20 cellular contexts compared by ENCODE assay signal in genomic region chr6:18489335-18489734, GRCh38.
DNase-seq lines count a peak whose midpoint lies in the region; ATAC-seq, FAIRE-seq and TF ChIP-seq lines count a peak whose summit lies in the region.
"Had no signal": no experiment of that assay in that cellular context is flagged by ENCODE, and none has a peak within 500 bp of the region (broad histone marks: within the 10 kb centered on the region; RNA-seq: fewer than 3 reads in every experiment).

No MANE protein-coding gene starts in this region.

- H3K4me1 Mint-ChIP-seq in activated T-cell treated with anti-CD3 and anti-CD28 coated beads, Interleukin-2, amount 50 U/mL, for 24 hours (ENCODE audit: low read depth): peaks cover 16% of the 10 kb centered on the region

- H3K4me2 ChIP-seq in mammary epithelial cell (ENCODE audit: insufficient read depth, low read depth, low read length) (peak overlapping the region; percentile 77), K562 (ENCODE audit: insufficient read depth, low read length) (no peak overlapping the region)
- H3K4me2 ChIP-seq: A549, BLaER1, GM23338 had no signal

- H3K4me3 ChIP-seq in mammary epithelial cell (replicated peaks in 1 of 3; ENCODE audit: insufficient read depth in 1 of 3, low read depth in 2 of 3, low read length in 3 of 3): no peak overlapping the region
- no peak overlapping the region for H3K4me3 ChIP-seq in breast epithelium
- no peak overlapping the region for H3K4me3 ChIP-seq in K562
- H3K4me3 ChIP-seq in suprapubic skin: no peak overlapping the region
- H3K4me3 ChIP-seq in left ventricle myocardium inferior: no peak overlapping the region
- no peak overlapping the region for H3K4me3 ChIP-seq in pancreas
- H3K4me3 ChIP-seq: A549, BLaER1, GM23338 had no signal

- H3K36me3 Mint-ChIP-seq in activated T-cell treated with anti-CD3 and anti-CD28 coated beads, Interleukin-2, amount 50 U/mL, for 24 hours (ENCODE audit: low read depth): no peaks in the 10 kb centered on the region
- H3K36me3 Mint-ChIP-seq: CD14-positive monocyte; CD4-positive, alpha-beta memory T cell had no signal

- H3K27me3 Mint-ChIP-seq in activated T-cell treated with anti-CD3 and anti-CD28 coated beads, Interleukin-2, amount 50 U/mL, for 24 hours: peaks cover 39% of the 10 kb centered on the region

- 96% methylated on average over 4 of the region's 4 CpGs for WGBS in mammary epithelial cell (ENCODE audit: low coverage, missing lambda C conversion rate)
- 0% methylated on average over 4 of the region's 4 CpGs for WGBS in K562 (ENCODE audit: insufficient coverage, low coverage, missing lambda C conversion rate)
- 94% methylated on average over 4 of the region's 4 CpGs for WGBS in suprapubic skin
- WGBS in pancreas, 2 donors: 82 to 99% methylated on average over 4 of the region's 4 CpGs

- no peak for TF ChIP-seq POLR2A in breast epithelium (IDR thresholded peaks at IDR 0.05)
- TF ChIP-seq POLR2A in K562 (conservative IDR thresholded peaks at IDR 0.05): no peak
- TF ChIP-seq POLR2A in suprapubic skin (IDR thresholded peaks at IDR 0.05): no peak

- dilution Hi-C loops in mammary epithelial cell (cut with HindIII; ENCODE audit: low sequenced_read_pairs): loop anchor here (25.0 kb wide), 1 partner anchor 102 kb away; the partner anchor contains the start of gene RNF144B

- no peak for TF ChIP-seq CTCF in mammary epithelial cell (conservative IDR thresholded peaks at IDR 0.05 in 1 of 2, IDR thresholded peaks at IDR 0.05 in 1 of 2; ENCODE audit: extremely low read depth in 1 of 2, insufficient read depth in 1 of 2, low read depth in 1 of 2, low read length in 2 of 2)
- no peak for TF ChIP-seq CTCF in breast epithelium (IDR thresholded peaks at IDR 0.05)
- TF ChIP-seq CTCF in K562 (IDR thresholded peaks at IDR 0.05 in 2 of 3, conservative IDR thresholded peaks at IDR 0.05 in 1 of 3; ENCODE audit: insufficient read depth in 2 of 3, low read depth in 1 of 3, low read length in 3 of 3): no peak
- TF ChIP-seq CTCF in foreskin keratinocyte (conservative IDR thresholded peaks at IDR 0.05): no peak
- no peak for TF ChIP-seq CTCF in suprapubic skin (IDR thresholded peaks at IDR 0.05)
- TF ChIP-seq CTCF in left ventricle myocardium inferior (IDR thresholded peaks at IDR 0.05; ENCODE audit: borderline replicate concordance): no peak
- no peak for TF ChIP-seq CTCF in pancreas (IDR thresholded peaks at IDR 0.05)

- peak overlapping the region; percentile 91 for H3K27ac ChIP-seq in mammary epithelial cell (ENCODE audit: insufficient read depth, low read depth, low read length)
- peak overlapping the region in 1 of 2 donors; percentile 20 for H3K27ac ChIP-seq in breast epithelium
- H3K27ac ChIP-seq in K562 (ENCODE audit: extremely low read depth, low read depth, low read length): no peak overlapping the region
- H3K27ac ChIP-seq in foreskin keratinocyte: peak overlapping the region; percentile 77
- H3K27ac ChIP-seq in suprapubic skin: peak overlapping the region; percentile 36
- H3K27ac ChIP-seq in left ventricle myocardium inferior (replicated peaks): no peak overlapping the region
- no peak overlapping the region for H3K27ac ChIP-seq in pancreas
- H3K27ac ChIP-seq: 22Rv1, A549, BLaER1, HL-60 had no signal

- POLR2A ChIA-PET in K562 (lab: Yijun Ruan, JAX): no interaction called here

- peak; percentile 11 for FAIRE-seq in K562 (lab: Jason Lieb, UNC)
- no peak for FAIRE-seq in pancreas (lab: Jason Lieb, UNC)
- FAIRE-seq: A549, H54 had no signal

- DNase-seq in mammary epithelial cell (no peak), breast epithelium (ENCODE audit: low spot score in 2 of 2) (no peak), K562 (ENCODE audit: extremely low read depth in 1 of 4, low spot score in 3 of 4) (no peak), foreskin keratinocyte (no peak), suprapubic skin (ENCODE audit: low spot score in 2 of 2) (no peak), left ventricle myocardium inferior (no peak), pancreas (no peak)
- DNase-seq in activated T-cell treated with anti-CD3 and anti-CD28 coated beads, Interleukin-2, amount 50 U/mL, for 24 hours: no peak
- DNase-seq: CD4-positive, alpha-beta memory T cell; DMS153; DMS79; GDM1; HCEC 1CT had no signal

- H3K27me3 ChIP-seq in mammary epithelial cell (ENCODE audit: insufficient read depth, low read length): no peaks in the 10 kb centered on the region
- H3K27me3 ChIP-seq in breast epithelium: no peaks in the 10 kb centered on the region
- peaks cover 0 to 5% of the 10 kb centered on the region in 2 experiments; a peak in 1 of 5 replicates for H3K27me3 ChIP-seq in K562 (ENCODE audit: control insufficient read depth in 2 of 2, insufficient read depth in 2 of 2, low read length in 2 of 2)
- no peaks in the 10 kb centered on the region for H3K27me3 ChIP-seq in foreskin keratinocyte
- H3K27me3 ChIP-seq in suprapubic skin: peaks cover 4% of the 10 kb centered on the region
- no peaks in the 10 kb centered on the region for H3K27me3 ChIP-seq in left ventricle myocardium inferior (ENCODE audit: low read depth)
- peaks cover 0 to 3% (median 0%) of the 10 kb centered on the region in 4 donors for H3K27me3 ChIP-seq in pancreas
- H3K27me3 ChIP-seq: BLaER1 had no signal

- H3K4me1 ChIP-seq in mammary epithelial cell (ENCODE audit: insufficient read depth, low read length): peaks cover 29% of the 10 kb centered on the region
- H3K4me1 ChIP-seq in breast epithelium: peaks cover 0 to 4% of the 10 kb centered on the region in 2 donors
- no peaks in the 10 kb centered on the region for H3K4me1 ChIP-seq in K562 (replicated peaks in 1 of 2; ENCODE audit: control insufficient read depth in 2 of 2, insufficient read depth in 2 of 2, low read length in 2 of 2)
- peaks cover 15% of the 10 kb centered on the region for H3K4me1 ChIP-seq in foreskin keratinocyte
- peaks cover 13% of the 10 kb centered on the region for H3K4me1 ChIP-seq in suprapubic skin
- H3K4me1 ChIP-seq in left ventricle myocardium inferior: no peaks in the 10 kb centered on the region
- peaks cover 0 to 10% (median 0%) of the 10 kb centered on the region in 3 donors for H3K4me1 ChIP-seq in pancreas
- H3K4me1 ChIP-seq: BLaER1 had no signal

- in situ Hi-C loops in mammary epithelial cell (cut with MboI; ENCODE audit: low sequenced_read_pairs in 2 of 2): no loop called here
- in situ Hi-C loops in K562 (cut with MboI): no loop called here

- no peaks in the 10 kb centered on the region for H4K20me1 ChIP-seq in mammary epithelial cell (ENCODE audit: insufficient read depth, low read length)
- H4K20me1 ChIP-seq in K562 (replicated peaks; ENCODE audit: control insufficient read depth, insufficient read depth, low read length): no peaks in the 10 kb centered on the region
- H4K20me1 ChIP-seq: BLaER1 had no signal

- H3K9me3 ChIP-seq in mammary epithelial cell (replicated peaks; ENCODE audit: insufficient read depth, low read length): no peaks in the 10 kb centered on the region
- H3K9me3 ChIP-seq in breast epithelium: no peaks in the 10 kb centered on the region
- no peaks in the 10 kb centered on the region for H3K9me3 ChIP-seq in K562 (replicated peaks; ENCODE audit: control insufficient read depth, insufficient read depth, low read depth, low read length)
- no peaks in the 10 kb centered on the region for H3K9me3 ChIP-seq in suprapubic skin
- no peaks in the 10 kb centered on the region for H3K9me3 ChIP-seq in left ventricle myocardium inferior (replicated peaks)
- no peaks in the 10 kb centered on the region for H3K9me3 ChIP-seq in pancreas
- H3K9me3 ChIP-seq: A549, BLaER1 had no signal

- intact Hi-C loops in mammary epithelial cell (cut with micrococcal nuclease) (loop anchor here (5.0 kb wide), 2 partner anchors 102 to 162 kb away; partner anchors contain the start of gene RNF144B), breast epithelium (cut with DNase I; ENCODE audit: low total_unique reads) (no loop called here), K562 (cut with micrococcal nuclease) (no loop called here), left ventricle myocardium inferior (cut with micrococcal nuclease) (no loop called here), pancreas (cut with DNase I) (no loop called here)

- TF ChIP-seq EP300 in K562 (IDR thresholded peaks at IDR 0.05; ENCODE audit: low read length) (no peak), suprapubic skin (IDR thresholded peaks at IDR 0.05) (no peak)

- H3K9ac ChIP-seq in mammary epithelial cell (ENCODE audit: insufficient read depth, low read length): peak overlapping the region; percentile 41
- H3K9ac ChIP-seq in K562 (ENCODE audit: insufficient read depth in 1 of 2, low read depth in 2 of 2, low read length in 2 of 2): no peak overlapping the region
- H3K9ac ChIP-seq: BLaER1 had no signal

- CTCF ChIA-PET in mammary epithelial cell (lab: Charles Lee; ENCODE audit: low non-redundant PET) (no interaction called here), K562 (lab: Yijun Ruan, JAX; ENCODE audit: low intra/inter-chr PET ratio) (no interaction called here)

- no peaks in the 10 kb centered on the region for H3K9me3 Mint-ChIP-seq in activated T-cell treated with anti-CD3 and anti-CD28 coated beads, Interleukin-2, amount 50 U/mL, for 24 hours
- H3K9me3 Mint-ChIP-seq: CD4-positive, alpha-beta memory T cell; GM23338 had no signal

- H3K79me2 ChIP-seq in mammary epithelial cell (ENCODE audit: insufficient read depth, low read length) (no peaks in the 10 kb centered on the region), K562 (ENCODE audit: control insufficient read depth, insufficient read depth, low read length) (no peaks in the 10 kb centered on the region)

- H3K36me3 ChIP-seq in mammary epithelial cell (ENCODE audit: insufficient read depth, low read length) (no peaks in the 10 kb centered on the region), breast epithelium (no peaks in the 10 kb centered on the region), K562 (ENCODE audit: control insufficient read depth, insufficient read depth, low read length) (no peaks in the 10 kb centered on the region), suprapubic skin (no peaks in the 10 kb centered on the region), left ventricle myocardium inferior (no peaks in the 10 kb centered on the region), pancreas (no peaks in the 10 kb centered on the region)
- H3K36me3 ChIP-seq: BLaER1 had no signal

- TF ChIP-seq RAD21 in K562 (CRISPR knock-in tag; conservative IDR thresholded peaks at IDR 0.05 in 1 of 2, IDR thresholded peaks at IDR 0.05 in 1 of 2): no peak

- no peak overlapping the region for H3K4me3 Mint-ChIP-seq in activated T-cell treated with anti-CD3 and anti-CD28 coated beads, Interleukin-2, amount 50 U/mL, for 24 hours
- H3K4me3 Mint-ChIP-seq: CD14-positive monocyte; CD4-positive, alpha-beta memory T cell; GM23338 had no signal

- H3K27ac Mint-ChIP-seq in activated T-cell treated with anti-CD3 and anti-CD28 coated beads, Interleukin-2, amount 50 U/mL, for 24 hours: no peak overlapping the region
- H3K27ac Mint-ChIP-seq: CD4-positive, alpha-beta memory T cell; GM23338 had no signal

- BruUV-seq in mammary epithelial cell (replicated peaks; lab: Mats Ljungman, UMichigan) (no TSS peak), K562 (replicated peaks; lab: Mats Ljungman, UMichigan) (no TSS peak)

- H3K9me1 ChIP-seq in K562 (ENCODE audit: control insufficient read depth, insufficient read depth, low read length): no peaks in the 10 kb centered on the region

- H2AFZ ChIP-seq in mammary epithelial cell (ENCODE audit: low read depth, low read length) (no peak overlapping the region), K562 (ENCODE audit: low read depth, low read length) (no peak overlapping the region)
- H2AFZ ChIP-seq: GM23338 had no signal

- ATAC-seq in K562: no peak
- no peak for ATAC-seq in foreskin keratinocyte
- no peak for ATAC-seq in pancreas
- ATAC-seq: A549, GM23338 had no signal

Comparison
In these comparisons a context has a peak if more than half of its experiments do, and no peak if none do; other contexts are left out.
1. H3K27ac ChIP-seq: peak in mammary epithelial cell (single experiment), foreskin keratinocyte (single experiment) and suprapubic skin (single experiment); none in K562 (single experiment), left ventricle myocardium inferior (single experiment) and pancreas (0 of 4).